19 cellular contexts compared by ENCODE assay signal in the genomic region with DNA sequence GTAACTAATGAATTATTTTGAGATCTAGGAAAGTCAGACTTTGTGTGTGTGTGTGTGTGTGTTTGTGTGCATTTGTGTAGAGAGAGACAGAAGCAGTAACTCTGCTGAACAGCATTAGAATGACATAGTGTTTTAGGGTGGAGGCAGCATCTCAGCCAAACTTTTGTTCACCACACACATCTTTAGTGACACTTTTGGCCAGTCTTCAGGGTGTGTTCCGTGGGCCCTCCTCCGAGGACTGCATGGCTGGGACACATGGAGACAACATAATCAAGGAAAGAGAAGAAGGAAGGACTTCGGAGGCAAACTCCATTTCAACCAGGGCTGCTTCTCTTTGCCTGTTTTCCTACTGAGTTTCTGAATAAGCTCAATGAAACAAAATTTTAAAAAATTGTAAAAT.
DNase-seq lines count a peak whose midpoint lies in the region; ATAC-seq, FAIRE-seq and TF ChIP-seq lines count a peak whose summit lies in the region.
"Had no signal": no experiment of that assay in that cellular context is flagged by ENCODE, and none has a peak within 500 bp of the region (broad histone marks: within the 10 kb centered on the region; RNA-seq: fewer than 3 reads in every experiment).

No MANE protein-coding gene starts in this region.

- H3K23ac ChIP-seq in mesenchymal stem cell (ENCODE audit: low read length in 2 of 2): no peak overlapping the region
- no peak overlapping the region for H3K23ac ChIP-seq in mesendoderm (ENCODE audit: low read length)

- H3K4me1 ChIP-seq in adipocyte (ENCODE audit: control insufficient read depth, insufficient read depth, low read length) (peaks cover 26% of the 10 kb centered on the region), gastroesophageal sphincter (peaks cover 3 to 48% (median 4%) of the 10 kb centered on the region in 3 donors), mesenchymal stem cell (ENCODE audit: control insufficient read depth, insufficient read depth, low read depth, low read length) (peaks cover 2% of the 10 kb centered on the region), thoracic aorta (ENCODE audit: control insufficient read depth in 1 of 2, low read depth in 2 of 2) (peaks cover 18 to 62% of the 10 kb centered on the region in 2 donors), mesendoderm (ENCODE audit: control insufficient read depth, low read depth, low read length) (peaks cover 15% of the 10 kb centered on the region)
- H3K4me1 ChIP-seq: A549 had no signal

- no peak for FAIRE-seq in D721Med (lab: Jason Lieb, UNC)
- FAIRE-seq: A549, GM12878, GM18507, HTR-8/SVneo had no signal

- H4K5ac ChIP-seq in mesendoderm (ENCODE audit: low read length): no peak overlapping the region

- H2AK5ac ChIP-seq in mesenchymal stem cell (ENCODE audit: low read length, severe bottlenecking): no peak overlapping the region
- H2AK5ac ChIP-seq in mesendoderm (ENCODE audit: low read length): no peak overlapping the region

- H2BK15ac ChIP-seq in mesenchymal stem cell (ENCODE audit: low read depth, poor library complexity, severe bottlenecking) (no peak overlapping the region), mesendoderm (replicated peaks; ENCODE audit: low read depth) (no peak overlapping the region)

- no peak overlapping the region for H3K56ac ChIP-seq in mesendoderm (ENCODE audit: low read length)

- H3K4ac ChIP-seq in mesenchymal stem cell (ENCODE audit: low read depth in 1 of 2, low read length in 2 of 2) (no peak overlapping the region), mesendoderm (ENCODE audit: low read depth, low read length) (no peak overlapping the region)

- H4K91ac ChIP-seq in mesenchymal stem cell (ENCODE audit: low read length): no peak overlapping the region

- no peak overlapping the region for H3K4me2 ChIP-seq in mesenchymal stem cell (ENCODE audit: low read length, poor library complexity, severe bottlenecking)
- H3K4me2 ChIP-seq in mesendoderm (ENCODE audit: low read length): no peak overlapping the region
- H3K4me2 ChIP-seq: A549 had no signal

- no peaks in the 10 kb centered on the region for H3K9me3 ChIP-seq in adipocyte (ENCODE audit: control insufficient read depth, low read length)
- no peaks in the 10 kb centered on the region for H3K9me3 ChIP-seq in gastroesophageal sphincter
- H3K9me3 ChIP-seq in mesenchymal stem cell (ENCODE audit: control insufficient read depth, low read length): no peaks in the 10 kb centered on the region
- no peaks in the 10 kb centered on the region for H3K9me3 ChIP-seq in thoracic aorta
- H3K9me3 ChIP-seq: A549 had no signal

- no peak overlapping the region for H2BK12ac ChIP-seq in mesenchymal stem cell (ENCODE audit: low read length in 2 of 2)

- H3K9ac ChIP-seq in adipocyte (ENCODE audit: low read length): peak overlapping the region; percentile 18
- peak overlapping the region; percentile 0 for H3K9ac ChIP-seq in mesenchymal stem cell (ENCODE audit: low read length)
- H3K9ac ChIP-seq in mesendoderm (ENCODE audit: low read length): no peak overlapping the region

- no peak for TF ChIP-seq POLR2A in gastroesophageal sphincter (IDR thresholded peaks at IDR 0.05)

- no peaks in the 10 kb centered on the region for H3K36me3 ChIP-seq in adipocyte (ENCODE audit: control insufficient read depth, insufficient read depth, low read length, severe bottlenecking)
- H3K36me3 ChIP-seq in gastroesophageal sphincter: no peaks in the 10 kb centered on the region
- H3K36me3 ChIP-seq in mesenchymal stem cell (ENCODE audit: control insufficient read depth in 1 of 2, insufficient read depth in 2 of 2, low read depth in 1 of 2, low read length in 2 of 2): no peaks in the 10 kb centered on the region
- no peaks in the 10 kb centered on the region for H3K36me3 ChIP-seq in thoracic aorta
- H3K36me3 ChIP-seq in mesendoderm (ENCODE audit: control insufficient read depth, insufficient read depth, low read length): no peaks in the 10 kb centered on the region

- no peak overlapping the region for H2BK5ac ChIP-seq in mesenchymal stem cell (ENCODE audit: low read depth, low read length, poor library complexity, severe bottlenecking)
- no peak overlapping the region for H2BK5ac ChIP-seq in mesendoderm (ENCODE audit: low read length)

- H3K79me2 ChIP-seq in mesendoderm (ENCODE audit: control insufficient read depth, insufficient read depth, low read length): no peaks in the 10 kb centered on the region

- H3K14ac ChIP-seq in mesenchymal stem cell (ENCODE audit: low read length in 2 of 2): no peak overlapping the region

- H3K79me1 ChIP-seq in mesenchymal stem cell (replicated peaks; ENCODE audit: low read length, poor library complexity, severe bottlenecking): peaks cover 19% of the 10 kb centered on the region
- H3K79me1 ChIP-seq in mesendoderm (ENCODE audit: low read length): no peaks in the 10 kb centered on the region

- TF ChIP-seq EP300 in gastroesophageal sphincter (IDR thresholded peaks at IDR 0.05): no peak

- no peak overlapping the region for H2BK120ac ChIP-seq in mesenchymal stem cell (ENCODE audit: low read depth, low read length)
- no peak overlapping the region for H2BK120ac ChIP-seq in mesendoderm (ENCODE audit: low read depth, low read length)

- H3K27me3 ChIP-seq in adipocyte (replicated peaks; ENCODE audit: control insufficient read depth, insufficient read depth, low read length) (no peaks in the 10 kb centered on the region), gastroesophageal sphincter (no peaks in the 10 kb centered on the region), mesenchymal stem cell (ENCODE audit: control insufficient read depth in 1 of 2, insufficient read depth in 1 of 2, low read length in 2 of 2) (no peaks in the 10 kb centered on the region), thoracic aorta (replicated peaks; ENCODE audit: insufficient read depth) (no peaks in the 10 kb centered on the region), mesendoderm (ENCODE audit: insufficient read depth, low read length, poor library complexity) (no peaks in the 10 kb centered on the region)

- ATAC-seq in gastroesophageal sphincter (peak; percentile 72), thoracic aorta (ENCODE audit: insufficient number of reproducible peaks, low FRiP score, low read depth) (peak; percentile 6)
- ATAC-seq: A549, GM12878 had no signal

- TF ChIP-seq CTCF in gastroesophageal sphincter (IDR thresholded peaks at IDR 0.05) (no peak), thoracic aorta (IDR thresholded peaks at IDR 0.05) (no peak), D721Med (IDR thresholded peaks at IDR 0.05; ENCODE audit: insufficient read depth, missing control alignments) (no peak)

- WGBS in gastroesophageal sphincter (ENCODE audit: low coverage in 1 of 2), 2 donors: 33 to 60% methylated on average over 1 to 3 of the region's 3 CpGs
- no CpG with 5 or more reads among the region's 3 CpGs for WGBS in mesenchymal stem cell
- WGBS in mesendoderm (ENCODE audit: extremely low coverage, insufficient coverage, low lambda C conversion rate): no CpG with 5 or more reads among the region's 3 CpGs

- H4K8ac ChIP-seq in mesenchymal stem cell (ENCODE audit: low read length) (no peak overlapping the region), mesendoderm (ENCODE audit: low read depth, low read length) (no peak overlapping the region)

- DNase-seq in adipocyte (ENCODE audit: low read depth): no peak
- DNase-seq in mesenchymal stem cell: no peak
- no peak for DNase-seq in thoracic aorta (ENCODE audit: low spot score)
- no peak for DNase-seq in D721Med (ENCODE audit: insufficient read length, low spot score)
- no peak for DNase-seq in mucosa of gallbladder (ENCODE audit: low spot score)
- no peak for DNase-seq in activated CD4-positive, alpha-beta T cell treated with anti-CD3 and anti-CD28 coated beads, Interleukin-2, amount 50 U/mL, for 48 hours
- DNase-seq in mesendoderm: no peak
- DNase-seq: Calu3; CD4-positive, CD25-positive, alpha-beta regulatory T cell; DMS79; HCEC 1CT; NCI-H1417; NCI-H2029 treated with DMSO at 0.1 percent for 48 hours; NCI-H510A treated with DMSO at 0.1 percent for 48 hours had no signal

- H3K18ac ChIP-seq in mesenchymal stem cell (ENCODE audit: low read depth in 1 of 2, low read length in 2 of 2): peak overlapping the region in 1 of 2 experiments; percentile 30
- H3K18ac ChIP-seq in mesendoderm (ENCODE audit: low read length): no peak overlapping the region

- peak overlapping the region; percentile 21 to 63 (median 50) for H3K27ac ChIP-seq in gastroesophageal sphincter
- H3K27ac ChIP-seq in mesenchymal stem cell (ENCODE audit: low read length, poor library complexity, severe bottlenecking): no peak overlapping the region
- peak overlapping the region; percentile 61 to 79 for H3K27ac ChIP-seq in thoracic aorta
- H3K27ac ChIP-seq in mesendoderm (ENCODE audit: low read depth, low read length): no peak overlapping the region
- H3K27ac ChIP-seq: A549 had no signal

- H3K4me3 ChIP-seq in adipocyte (ENCODE audit: low read length) (peak overlapping the region; percentile 50), gastroesophageal sphincter (peak overlapping the region in 1 of 2 donors; percentile 2), mesenchymal stem cell (ENCODE audit: insufficient read depth in 1 of 2, low read depth in 1 of 2, low read length in 2 of 2) (peak overlapping the region in 1 of 2 experiments; percentile 35), thoracic aorta (peak overlapping the region; percentile 59), mesendoderm (ENCODE audit: low read length) (no peak overlapping the region)
- H3K4me3 ChIP-seq: A549, GM12878 had no signal

- H2AFZ ChIP-seq in mesenchymal stem cell (ENCODE audit: low read depth, low read length): no peak overlapping the region

Comparison
In these comparisons a context has a peak if more than half of its experiments do, and no peak if none do; other contexts are left out.
1. H3K27ac ChIP-seq: peak in gastroesophageal sphincter (4 of 4) and thoracic aorta (2 of 2); none in mesenchymal stem cell (single experiment) and mesendoderm (single experiment).